8 cellular contexts compared by ENCODE assay signal in the genomic region with DNA sequence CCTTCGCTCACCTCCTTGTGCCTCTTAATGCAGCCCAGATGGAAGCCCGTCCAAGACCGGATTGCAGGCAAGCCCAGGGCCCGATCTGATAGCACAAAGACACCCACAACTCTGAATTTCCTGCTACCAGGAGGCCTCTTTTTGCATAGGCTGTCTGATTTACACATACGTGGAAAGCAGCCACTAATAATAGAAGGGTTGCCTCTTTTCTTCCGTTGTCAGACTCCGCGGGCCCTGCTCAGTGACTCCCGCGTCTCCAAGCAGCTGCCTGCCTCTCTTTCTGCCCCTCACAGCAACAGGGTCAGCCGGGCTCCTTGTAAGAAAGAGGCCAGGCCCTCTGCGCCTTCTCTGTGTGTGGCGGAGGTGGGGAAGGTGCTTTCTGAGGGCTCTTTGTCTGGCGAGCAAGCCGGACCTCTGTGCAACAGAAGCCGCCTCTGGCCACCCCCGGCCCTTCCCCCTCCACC. TPM values are rescaled to one million over a fixed set of nuclear protein-coding genes. Genes with fewer than 3 reads are reported as not detected.
DNase-seq lines count a peak whose midpoint lies in the region; ATAC-seq and TF ChIP-seq lines count a peak whose summit lies in the region.

No MANE protein-coding gene starts in this region.

- peak overlapping the region; percentile 86 for H3K4me3 Mint-ChIP-seq in activated naive CD8-positive, alpha-beta T cell
- H3K4me3 Mint-ChIP-seq in neural crest cell: peak overlapping the region; percentile 76

- no peak overlapping the region for H3K27ac ChIP-seq in aorta (ENCODE audit: low read depth in 1 of 2, low read length in 2 of 2)

- peak; percentile 54 for ATAC-seq in GM21526 (IDR thresholded peaks at IDR 0.05; ENCODE audit: low FRiP score, unreplicated experiment)
- ATAC-seq in aorta (ENCODE audit: low FRiP score): no peak

- H3K36me3 ChIP-seq in aorta (ENCODE audit: control insufficient read depth in 1 of 2, insufficient read depth in 2 of 2, low read length in 1 of 2): no peaks in the 10 kb centered on the region

- H3K4me3 ChIP-seq in GM12875 (ENCODE audit: low read depth, low read length): peak overlapping the region; percentile 53
- peak overlapping the region; percentile 48 for H3K4me3 ChIP-seq in Jurkat, Clone E6-1 (ENCODE audit: low read length)
- no peak overlapping the region for H3K4me3 ChIP-seq in aorta (ENCODE audit: low read length in 2 of 2)

- no peaks in the 10 kb centered on the region for H3K9me3 ChIP-seq in aorta (ENCODE audit: control insufficient read depth, low read length)

- WGBS in aorta, 2 donors: 80 to 85% methylated on average over 17 of the region's 17 CpGs

- no peaks in the 10 kb centered on the region for H3K27me3 Mint-ChIP-seq in activated naive CD8-positive, alpha-beta T cell
- H3K27me3 Mint-ChIP-seq in neural crest cell (ENCODE audit: low read depth): peaks cover 25% of the 10 kb centered on the region

- H3K27ac Mint-ChIP-seq in activated naive CD8-positive, alpha-beta T cell: peak overlapping the region; percentile 99
- peak overlapping the region; percentile 94 for H3K27ac Mint-ChIP-seq in neural crest cell (ENCODE audit: unreplicated experiment)

- TF ChIP-seq CTCF in GM12875 (IDR thresholded peaks at IDR 0.05; ENCODE audit: borderline replicate concordance, insufficient read depth, low read depth, low read length) (no peak), neural crest cell (conservative IDR thresholded peaks at IDR 0.05) (no peak)

- no peaks in the 10 kb centered on the region for H3K27me3 ChIP-seq in aorta (ENCODE audit: control insufficient read depth in 1 of 2, insufficient read depth in 2 of 2, low read length in 1 of 2)

- peaks cover 7% of the 10 kb centered on the region for H3K36me3 Mint-ChIP-seq in activated naive CD8-positive, alpha-beta T cell
- H3K36me3 Mint-ChIP-seq in neural crest cell (ENCODE audit: low read depth): no peaks in the 10 kb centered on the region

- peaks cover 99% of the 10 kb centered on the region for H3K4me1 Mint-ChIP-seq in activated naive CD8-positive, alpha-beta T cell (ENCODE audit: low read depth)
- H3K4me1 Mint-ChIP-seq in neural crest cell: peaks cover 57% of the 10 kb centered on the region

- H3K9me3 Mint-ChIP-seq in activated naive CD8-positive, alpha-beta T cell (ENCODE audit: low read depth): peaks cover 2% of the 10 kb centered on the region
- H3K9me3 Mint-ChIP-seq in neural crest cell: no peaks in the 10 kb centered on the region

- peak; percentile 73 for DNase-seq in Jurkat, Clone E6-1 (ENCODE audit: low read depth, low spot score)
- DNase-seq in neural crest cell (ENCODE audit: low read depth, low spot score): peak; percentile 58
- DNase-seq in aorta: no peak
- DNase-seq in GOT3 (lab: John Stamatoyannopoulos, UW): no peak
- no peak for DNase-seq in OCI-M1 (lab: John Stamatoyannopoulos, UW)

- peaks cover 3 to 4% of the 10 kb centered on the region in 2 donors for H3K4me1 ChIP-seq in aorta (ENCODE audit: control insufficient read depth in 1 of 2, insufficient read depth in 2 of 2, low read length in 2 of 2)

- intact Hi-C loops in aorta (cut with DNase I): no loop called here

RNA-seq across cellular contexts. Expression of a gene that starts 26.7 kb away (rescaled TPM):
- 61.1 TPM for polyA plus RNA-seq in Jurkat, Clone E6-1 (2012; ENCODE audit: insufficient read depth, insufficient read length)
- 0.23 and 0.48 TPM in 2 replicates for total RNA-seq in neural crest cell
- 10 to 100 TPM; 32.5 to 65.0 TPM for total RNA-seq in aorta
- polyA plus RNA-seq in aorta: 1 to 10 TPM; 4.1 to 5.5 TPM

Comparison
In these comparisons a context has a peak if more than half of its experiments do, and no peak if none do; other contexts are left out.
1. H3K4me3 ChIP-seq: peak in GM12875 (single experiment) and Jurkat, Clone E6-1 (single experiment); none in aorta (0 of 2).
2. DNase-seq: peak in Jurkat, Clone E6-1 (single experiment) and neural crest cell (single experiment); none in aorta (0 of 2), GOT3 (single experiment) and OCI-M1 (single experiment).
3. RNA of a gene that starts 26.7 kb away (total RNA-seq): 32.5 to 65.0 TPM in aorta; 0.23 to 0.48 TPM in neural crest cell; every median in the first group is over 10 times any median in the second.